In genomic region chr6:139080255-139080920, GRCh38 we compare ENCODE assay signal across 17 cellular contexts. TPM values are rescaled to one million over a fixed set of nuclear protein-coding genes. Genes with fewer than 3 reads are reported as not detected.
DNase-seq lines count a peak whose midpoint lies in the region; ATAC-seq and TF ChIP-seq lines count a peak whose summit lies in the region.
"Had no signal": no experiment of that assay in that cellular context is flagged by ENCODE, and none has a peak within 500 bp of the region (broad histone marks: within the 10 kb centered on the region; RNA-seq: fewer than 3 reads in every experiment).

No MANE protein-coding gene starts in this region.

- no peak for TF ChIP-seq EP300 in tibial nerve (IDR thresholded peaks at IDR 0.05)

- H3K9me3 ChIP-seq in psoas muscle: no peaks in the 10 kb centered on the region
- H3K9me3 ChIP-seq in tibial nerve: no peaks in the 10 kb centered on the region
- H3K9me3 ChIP-seq in tibial artery: no peaks in the 10 kb centered on the region
- H3K9me3 ChIP-seq: left lung, pancreas, SK-N-SH, upper lobe of left lung had no signal

- DNase-seq in HCEC 1CT (peak; percentile 3), MV-4-11 (lab: John Stamatoyannopoulos, UW) (peak; percentile 20), epithelial cell of prostate (ENCODE audit: low read depth, low spot score) (peak; percentile 29), psoas muscle (peak in 1 of 2 donors; percentile 67), tibial nerve (ENCODE audit: low spot score in 2 of 2) (no peak), tibial artery (no peak)
- DNase-seq: activated CD4-positive, alpha-beta T cell treated with anti-CD3 and anti-CD28 coated beads, Interleukin-2, amount 10 ng/mL, durations not matched to agents 7 days and 5 days; C1 segment of cervical spinal cord; DMS 273 treated with DMSO at 0.1 percent for 48 hours; left lung; NCI-H1105; pancreas; SK-N-SH; stimulated activated naive B cell treated with anti-CD40 and anti-IgM and Interleukin-4, amounts not matched to agents 10 μg/mL and 1 μg/mL and 100 μg/mL, for 72 hours; upper lobe of left lung had no signal

- no peak for TF ChIP-seq CTCF in psoas muscle (IDR thresholded peaks at IDR 0.05)
- no peak for TF ChIP-seq CTCF in tibial nerve (IDR thresholded peaks at IDR 0.05)
- no peak for TF ChIP-seq CTCF in tibial artery (IDR thresholded peaks at IDR 0.05)

- no peak overlapping the region for H3K27ac ChIP-seq in epithelial cell of prostate
- H3K27ac ChIP-seq in psoas muscle: peak overlapping the region; percentile 56
- H3K27ac ChIP-seq in tibial nerve: no peak overlapping the region
- peak overlapping the region in 1 of 2 donors; percentile 30 for H3K27ac ChIP-seq in tibial artery
- H3K27ac ChIP-seq: left lung, pancreas, upper lobe of left lung had no signal

- no peaks in the 10 kb centered on the region for H3K36me3 ChIP-seq in psoas muscle (ENCODE audit: insufficient read depth in 1 of 2, low read depth in 1 of 2)
- H3K36me3 ChIP-seq in tibial nerve: no peaks in the 10 kb centered on the region
- H3K36me3 ChIP-seq in tibial artery: no peaks in the 10 kb centered on the region
- H3K36me3 ChIP-seq: left lung, pancreas, upper lobe of left lung had no signal

- 25 to 43% (median 29%) methylated on average over 1 of the region's 1 CpG for WGBS in psoas muscle, 3 donors
- 83 to 84% methylated on average over 1 of the region's 1 CpG for WGBS in tibial nerve, 2 donors

- no peak for TF ChIP-seq POLR2A in tibial nerve (IDR thresholded peaks at IDR 0.05)

- no peak overlapping the region for H3K4me3 ChIP-seq in psoas muscle
- no peak overlapping the region for H3K4me3 ChIP-seq in tibial nerve
- no peak overlapping the region for H3K4me3 ChIP-seq in tibial artery
- H3K4me3 ChIP-seq: left lung, pancreas, upper lobe of left lung had no signal

- H3K27me3 ChIP-seq in psoas muscle (ENCODE audit: insufficient read depth in 3 of 3, low read length in 2 of 3) (no peaks in the 10 kb centered on the region), tibial nerve (no peaks in the 10 kb centered on the region), tibial artery (no peaks in the 10 kb centered on the region)
- H3K27me3 ChIP-seq: left lung, pancreas, upper lobe of left lung had no signal

- peaks cover 11% of the 10 kb centered on the region for H3K4me1 ChIP-seq in psoas muscle
- H3K4me1 ChIP-seq in tibial nerve: no peaks in the 10 kb centered on the region
- peaks cover 0 to 12% (median 7%) of the 10 kb centered on the region in 4 donors for H3K4me1 ChIP-seq in tibial artery
- H3K4me1 ChIP-seq: left lung, pancreas, upper lobe of left lung had no signal

- intact Hi-C loops in psoas muscle (cut with DNase I) (no loop called here), tibial artery (cut with DNase I; ENCODE audit: low total_unique reads) (no loop called here)

- ATAC-seq in psoas muscle: peak; percentile 92 to 100 (median 98)
- no peak for ATAC-seq in GM21447 (IDR thresholded peaks at IDR 0.05; ENCODE audit: unreplicated experiment)
- no peak for ATAC-seq in GM18873 (IDR thresholded peaks at IDR 0.05; ENCODE audit: low FRiP score, unreplicated experiment)
- ATAC-seq: left lung; pancreas; stimulated activated naive B cell treated with anti-CD40 and anti-IgM and Interleukin-4, amounts not matched to agents 10 μg/mL and 1 μg/mL and 100 μg/mL, for 72 hours had no signal

RNA-seq across cellular contexts. Expression of gene ABRACL, which starts 51.8 kb away (rescaled TPM):
- total RNA-seq in psoas muscle: 1 to 10 TPM in 3 of 4 donors, under 1 TPM in 1; 0.92 to 3.1 (median 2.1) TPM
- 1 to 10 TPM; 2.1 to 6.3 (median 2.9) TPM for polyA plus RNA-seq in psoas muscle
- total RNA-seq in tibial nerve: 1 to 10 TPM; 2.2 to 4.6 (median 3.2) TPM

RNA-seq across cellular contexts. Expression of gene HECA, which starts 54.5 kb away (rescaled TPM):
- total RNA-seq in psoas muscle (10 to 100 TPM; 30.8 to 39.7 (median 33.8) TPM), tibial nerve (10 to 100 TPM; 31.9 to 39.3 (median 35.7) TPM)
- polyA plus RNA-seq in psoas muscle: 10 to 100 TPM in 2 of 3 donors, 1 to 10 TPM in 1; 4.5 to 36.3 (median 16.0) TPM

Comparison
In these comparisons a context has a peak if more than half of its experiments do, and no peak if none do; other contexts are left out.
1. DNase-seq: peak in HCEC 1CT (single experiment), MV-4-11 (single experiment) and epithelial cell of prostate (single experiment); none in tibial nerve (0 of 2) and tibial artery (0 of 2).
2. ATAC-seq: peak in psoas muscle (4 of 4); none in GM21447 (single experiment) and GM18873 (single experiment).